Comparison of ENCODE assay signal across 8 cellular contexts in genomic region chr1:247331172-247331525, GRCh38. TPM values are rescaled to one million over a fixed set of nuclear protein-coding genes. Genes with fewer than 3 reads are reported as not detected.
DNase-seq lines count a peak whose midpoint lies in the region; ATAC-seq and TF ChIP-seq lines count a peak whose summit lies in the region.

No MANE protein-coding gene starts in this region.

- H3K79me2 ChIP-seq in KMS-11 (ENCODE audit: insufficient read depth, low read depth), result peaks cover 20% of the 10 kb centered on the region

- no peaks in the 10 kb centered on the region for H3K9me3 ChIP-seq in tibial artery

- H3K4me1 ChIP-seq in KMS-11 (ENCODE audit: low read depth, poor library complexity, severe bottlenecking) (peaks cover 10% of the 10 kb centered on the region), tibial artery (peaks cover 0 to 25% (median 16%) of the 10 kb centered on the region in 4 donors)

- peak overlapping the region; percentile 83 for H3K9ac ChIP-seq in KMS-11

- DNase-seq in EH (ENCODE audit: low read depth), result peak; percentile 82
- peak; percentile 61 for DNase-seq in SK-MEL-5 (ENCODE audit: low read depth, low spot score)
- peak; percentile 85 for DNase-seq in activated naive CD4-positive, alpha-beta T cell treated with anti-CD3 and anti-CD28 coated beads, Interleukin-2, amount 10 ng/mL, durations not matched to agents 7 days and 5 days
- peak; percentile 82 for DNase-seq in germinal center (ENCODE audit: low spot score)
- DNase-seq in omental fat pad (ENCODE audit: low spot score), result peak; percentile 46
- peak; percentile 70 to 87 for DNase-seq in tibial artery

- in situ Hi-C loops in SK-MEL-5 (cut with HindIII; ENCODE audit: low pct_unique_long_range_greater_than_20kb, low sequenced_read_pairs), result no loop called here

- H3K27me3 ChIP-seq in KMS-11 (ENCODE audit: insufficient read depth, low read depth) (no peaks in the 10 kb centered on the region), tibial artery (no peaks in the 10 kb centered on the region)

- H3K9me3 Mint-ChIP-seq in activated naive CD4-positive, alpha-beta T cell treated with anti-CD3 and anti-CD28 coated beads, Interleukin-2, amount 10 ng/mL, durations not matched to agents 7 days and 5 days, result no peaks in the 10 kb centered on the region

- H3K4me1 Mint-ChIP-seq in activated naive CD4-positive, alpha-beta T cell treated with anti-CD3 and anti-CD28 coated beads, Interleukin-2, amount 10 ng/mL, durations not matched to agents 7 days and 5 days, result peaks cover 46% of the 10 kb centered on the region

- peak overlapping the region; percentile 89 for H3K27ac Mint-ChIP-seq in activated naive CD4-positive, alpha-beta T cell treated with anti-CD3 and anti-CD28 coated beads, Interleukin-2, amount 10 ng/mL, durations not matched to agents 7 days and 5 days

- H3K4me3 Mint-ChIP-seq in activated naive CD4-positive, alpha-beta T cell treated with anti-CD3 and anti-CD28 coated beads, Interleukin-2, amount 10 ng/mL, durations not matched to agents 7 days and 5 days, result peak overlapping the region; percentile 93

- H3K36me3 Mint-ChIP-seq in activated naive CD4-positive, alpha-beta T cell treated with anti-CD3 and anti-CD28 coated beads, Interleukin-2, amount 10 ng/mL, durations not matched to agents 7 days and 5 days, result peaks cover 25% of the 10 kb centered on the region

- ATAC-seq in GM21825 (IDR thresholded peaks at IDR 0.05; ENCODE audit: unreplicated experiment) (peak; percentile 40), omental fat pad (ENCODE audit: low FRiP score) (peak; percentile 63)

- H2AFZ ChIP-seq in KMS-11 (ENCODE audit: low read depth), result peak overlapping the region; percentile 85

- peak overlapping the region; percentile 99 for H3K4me2 ChIP-seq in KMS-11

- peak overlapping the region; percentile 68 for H3K4me3 ChIP-seq in KMS-11 (IDR thresholded peaks at IDR 0.05; ENCODE audit: insufficient read depth, low read depth, low read length)
- H3K4me3 ChIP-seq in tibial artery, result peak overlapping the region; percentile 74 to 90

- H3K27me3 Mint-ChIP-seq in activated naive CD4-positive, alpha-beta T cell treated with anti-CD3 and anti-CD28 coated beads, Interleukin-2, amount 10 ng/mL, durations not matched to agents 7 days and 5 days, result peaks cover 12% of the 10 kb centered on the region

- H3K36me3 ChIP-seq in KMS-11 (ENCODE audit: insufficient read depth), result no peaks in the 10 kb centered on the region
- H3K36me3 ChIP-seq in tibial artery, result peaks cover 10 to 35% (median 34%) of the 10 kb centered on the region in 3 donors

- CTCF ChIA-PET in activated naive CD4-positive, alpha-beta T cell treated with anti-CD3 and anti-CD28 coated beads, Interleukin-2, amount 10 ng/mL, durations not matched to agents 7 days and 5 days (lab: Charles Lee), result interaction anchor here (0.6 kb wide), 1 partner anchor 12 kb away, joined by 3 read pairs; no protein-coding TSS in a partner anchor

- H3K27ac ChIP-seq in KMS-11 (peak overlapping the region; percentile 65), tibial artery (peak overlapping the region; percentile 91 to 93)

- H4K20me1 ChIP-seq in KMS-11 (ENCODE audit: insufficient read depth), result no peaks in the 10 kb centered on the region

- no peak for TF ChIP-seq CTCF in KMS-11 (conservative IDR thresholded peaks at IDR 0.05; ENCODE audit: low read depth, low read length)
- TF ChIP-seq CTCF in omental fat pad (IDR thresholded peaks at IDR 0.05), result no peak
- no peak for TF ChIP-seq CTCF in tibial artery (IDR thresholded peaks at IDR 0.05)

- intact Hi-C loops in tibial artery (cut with DNase I; ENCODE audit: low total_unique reads), result loop anchor here (5.0 kb wide), 2 partner anchors 41 to 404 kb away; no protein-coding TSS in a partner anchor

RNA-seq across cellular contexts. Expression of gene ZNF496, which starts 0.5 kb away (rescaled TPM):
- 7.9 and 9.3 TPM in 2 replicates for total RNA-seq in SK-MEL-5 (2014; rRNA removed; shearing (Covaris generic))
- 17.5 and 18.8 TPM in 2 replicates for polyA plus RNA-seq in SK-MEL-5 (2015; cell fraction: cytosol; rRNA removed)
- polyA plus RNA-seq in SK-MEL-5 (2015; cell fraction: nucleus; rRNA removed), result 17.0 and 17.8 TPM in 2 replicates
- total RNA-seq in omental fat pad, result 10 to 100 TPM; 18.8 to 31.5 (median 26.6) TPM

Comparison
In these comparisons a context has a peak if more than half of its experiments do, and no peak if none do; other contexts are left out.
1. Peak in every context shown above with its lines: DNase-seq, ATAC-seq, H3K4me3 ChIP-seq and H3K27ac ChIP-seq.